ENCODE assay signal across 25 cellular contexts in genomic region chr22:21067075-21067900, GRCh38. TPM values are rescaled to one million over a fixed set of nuclear protein-coding genes. Genes with fewer than 3 reads are reported as not detected.
DNase-seq lines count a peak whose midpoint lies in the region; ATAC-seq, FAIRE-seq and TF ChIP-seq lines count a peak whose summit lies in the region.
"Had no signal": no experiment of that assay in that cellular context is flagged by ENCODE, and none has a peak within 500 bp of the region (broad histone marks: within the 10 kb centered on the region; RNA-seq: fewer than 3 reads in every experiment).

No MANE protein-coding gene starts in this region.

- peaks cover 5% of the 10 kb centered on the region for H3K9me3 ChIP-seq in K562 (replicated peaks; ENCODE audit: control insufficient read depth, insufficient read depth, low read depth, low read length)
- H3K9me3 ChIP-seq in neural progenitor cell (ENCODE audit: low read depth) = no peaks in the 10 kb centered on the region
- H3K9me3 ChIP-seq: A549, BE2C had no signal

- H3K79me2 ChIP-seq in K562 (ENCODE audit: control insufficient read depth, insufficient read depth, low read length) (no peaks in the 10 kb centered on the region), neural progenitor cell (ENCODE audit: low read depth) (no peaks in the 10 kb centered on the region)

- H3K27me3 ChIP-seq in K562 (ENCODE audit: control insufficient read depth in 2 of 2, insufficient read depth in 2 of 2, low read length in 2 of 2) (peaks cover 60 to 77% of the 10 kb centered on the region in 2 experiments), neural progenitor cell (no peaks in the 10 kb centered on the region)
- H3K27me3 ChIP-seq: BE2C; BLaER1 treated with 17β-estradiol and CSF1 and Interleukin-3, amounts not matched to agents 10 nM and 100 nM had no signal

- TF ChIP-seq CTCF in K562 (IDR thresholded peaks at IDR 0.05 in 2 of 3, conservative IDR thresholded peaks at IDR 0.05 in 1 of 3; ENCODE audit: insufficient read depth in 2 of 3, low read depth in 1 of 3, low read length in 3 of 3) (no peak), chondrocyte (IDR thresholded peaks at IDR 0.05) (no peak), neural progenitor cell (IDR thresholded peaks at IDR 0.05) (no peak)

- TF ChIP-seq EP300 in K562 (IDR thresholded peaks at IDR 0.05; ENCODE audit: low read length) = no peak

- H3K27ac ChIP-seq in K562 (ENCODE audit: extremely low read depth, low read depth, low read length) (no peak overlapping the region; the same call in 2 of the 3 replicates), neural progenitor cell (no peak overlapping the region)
- H3K27ac ChIP-seq: A549; BLaER1 treated with 17β-estradiol and CSF1 and Interleukin-3, amounts not matched to agents 10 nM and 100 nM; GM23248 had no signal

- CTCF ChIA-PET in K562 (lab: Yijun Ruan, JAX; ENCODE audit: low intra/inter-chr PET ratio) = no interaction called here
- CTCF ChIA-PET in activated CD4-positive, alpha-beta memory T cell treated with anti-CD3 and anti-CD28 coated beads for 36 hours (lab: Charles Lee) = no interaction called here

- H3K9me1 ChIP-seq in K562 (ENCODE audit: control insufficient read depth, insufficient read depth, low read length) = no peaks in the 10 kb centered on the region

- H3K9me3 Mint-ChIP-seq in chondrocyte (ENCODE audit: low read depth) = peaks cover 4% of the 10 kb centered on the region
- peaks cover 7% of the 10 kb centered on the region for H3K9me3 Mint-ChIP-seq in neural progenitor cell
- H3K9me3 Mint-ChIP-seq in activated CD4-positive, alpha-beta memory T cell treated with anti-CD3 and anti-CD28 coated beads for 36 hours = no peaks in the 10 kb centered on the region
- H3K9me3 Mint-ChIP-seq: CD4-positive, alpha-beta T cell had no signal

- no peak for DNase-seq in K562 (ENCODE audit: extremely low read depth in 1 of 4, low spot score in 3 of 4)
- DNase-seq in chondrocyte (ENCODE audit: low spot score) = peak; percentile 47
- no peak for DNase-seq in neural progenitor cell (ENCODE audit: low spot score)
- peak; percentile 52 for DNase-seq in posterior vena cava (ENCODE audit: low spot score)
- no peak for DNase-seq in COR-L47 (lab: John Stamatoyannopoulos, UW)
- DNase-seq in activated CD4-positive, alpha-beta memory T cell treated with anti-CD3 and anti-CD28 coated beads for 36 hours = no peak
- no peak for DNase-seq in activated naive CD4-positive, alpha-beta T cell (lab: John Stamatoyannopoulos, UW)
- DNase-seq: 8988T; ACHN; AML-193; BE2C; CD4-positive, alpha-beta T cell; CD8-positive, alpha-beta memory T cell; DMS153; DND-41; GM23248; H7; HCEC 1CT had no signal

- H3K36me3 ChIP-seq in K562 (ENCODE audit: control insufficient read depth, insufficient read depth, low read length) (no peaks in the 10 kb centered on the region), neural progenitor cell (no peaks in the 10 kb centered on the region)
- H3K36me3 ChIP-seq: BE2C; BLaER1 treated with 17β-estradiol and CSF1 and Interleukin-3, amounts not matched to agents 10 nM and 100 nM had no signal

- H3K4me2 ChIP-seq in K562 (ENCODE audit: insufficient read depth, low read length) (no peak overlapping the region), neural progenitor cell (no peak overlapping the region)
- H3K4me2 ChIP-seq: A549; BLaER1 treated with 17β-estradiol and CSF1 and Interleukin-3, amounts not matched to agents 10 nM and 100 nM had no signal

- WGBS in K562 (ENCODE audit: insufficient coverage, low coverage, missing lambda C conversion rate) = 5% methylated on average over 28 of the region's 28 CpGs

- POLR2A ChIA-PET in K562 (lab: Yijun Ruan, JAX) = interaction anchor here (1.4 to 5.0 kb wide), 4 partner anchors 8 to 13 kb away, joined by 3 to 51 read pairs (median 12); no protein-coding TSS in a partner anchor
- POLR2A ChIA-PET in activated CD4-positive, alpha-beta memory T cell treated with anti-CD3 and anti-CD28 coated beads for 36 hours (lab: Charles Lee) = no interaction called here

- H4K20me1 ChIP-seq in K562 (replicated peaks; ENCODE audit: control insufficient read depth, insufficient read depth, low read length) = peaks cover 8% of the 10 kb centered on the region
- H4K20me1 ChIP-seq in neural progenitor cell (ENCODE audit: low read depth) = no peaks in the 10 kb centered on the region
- H4K20me1 ChIP-seq: BLaER1 treated with 17β-estradiol and CSF1 and Interleukin-3, amounts not matched to agents 10 nM and 100 nM had no signal

- H3K4me1 Mint-ChIP-seq in chondrocyte (ENCODE audit: low read depth) (no peaks in the 10 kb centered on the region), neural progenitor cell (no peaks in the 10 kb centered on the region)
- peaks cover 4% of the 10 kb centered on the region for H3K4me1 Mint-ChIP-seq in activated CD4-positive, alpha-beta memory T cell treated with anti-CD3 and anti-CD28 coated beads for 36 hours (ENCODE audit: low read depth)
- H3K4me1 Mint-ChIP-seq: CD14-positive monocyte had no signal

- no peaks in the 10 kb centered on the region for H3K36me3 Mint-ChIP-seq in chondrocyte (ENCODE audit: low read depth)
- H3K36me3 Mint-ChIP-seq in neural progenitor cell = no peaks in the 10 kb centered on the region
- H3K36me3 Mint-ChIP-seq in activated CD4-positive, alpha-beta memory T cell treated with anti-CD3 and anti-CD28 coated beads for 36 hours = no peaks in the 10 kb centered on the region
- H3K36me3 Mint-ChIP-seq: CD14-positive monocyte; CD8-positive, alpha-beta memory T cell had no signal

- peak; percentile 57 for FAIRE-seq in K562 (lab: Jason Lieb, UNC)
- FAIRE-seq: A549, G401.6, GM12892, H1 had no signal

- ATAC-seq in K562 (peak; percentile 13; the same call in 2 of the 3 replicates), GM21737 (IDR thresholded peaks at IDR 0.05; ENCODE audit: unreplicated experiment) (no peak)
- ATAC-seq: A549 had no signal

- peak overlapping the region; percentile 10; the same call in 1 of the 2 replicates for H2AFZ ChIP-seq in K562 (ENCODE audit: low read depth, low read length)
- no peak overlapping the region for H2AFZ ChIP-seq in neural progenitor cell (replicated peaks)
- H2AFZ ChIP-seq: GM23248 had no signal

- H3K9ac ChIP-seq in K562 (ENCODE audit: insufficient read depth in 1 of 2, low read depth in 2 of 2, low read length in 2 of 2) = peak overlapping the region in 1 of 2 experiments; percentile 10; a peak in 1 of 4 replicates
- no peak overlapping the region for H3K9ac ChIP-seq in neural progenitor cell
- H3K9ac ChIP-seq: BLaER1 treated with 17β-estradiol and CSF1 and Interleukin-3, amounts not matched to agents 10 nM and 100 nM; GM23248 had no signal

- H3F3A ChIP-seq in neural progenitor cell (ENCODE audit: low read depth) = no peaks in the 10 kb centered on the region

- in situ Hi-C loops in K562 (cut with MboI) = no loop called here

- no TSS peak for BruUV-seq in K562 (replicated peaks; lab: Mats Ljungman, UMichigan)

- intact Hi-C loops in K562 (cut with micrococcal nuclease) (loop anchor here (5.0 kb wide), 2 partner anchors 45 to 105 kb away; no protein-coding TSS in a partner anchor), posterior vena cava (cut with DNase I) (loop anchor here in 1 of 2 donors (2.0 kb wide), 1 partner anchor 50 kb away; no protein-coding TSS in a partner anchor)
- intact Hi-C loops in activated CD4-positive, alpha-beta memory T cell treated with anti-CD3 and anti-CD28 coated beads for 36 hours (cut with micrococcal nuclease) = no loop called here

- peaks cover 9% of the 10 kb centered on the region for H3K27me3 Mint-ChIP-seq in chondrocyte (ENCODE audit: low read depth)
- peaks cover 4% of the 10 kb centered on the region for H3K27me3 Mint-ChIP-seq in neural progenitor cell (ENCODE audit: insufficient read depth, low read depth)
- H3K27me3 Mint-ChIP-seq in activated CD4-positive, alpha-beta memory T cell treated with anti-CD3 and anti-CD28 coated beads for 36 hours = no peaks in the 10 kb centered on the region

- TF ChIP-seq POLR2A in K562 (conservative IDR thresholded peaks at IDR 0.05) = no peak

- H3K27ac Mint-ChIP-seq in chondrocyte (ENCODE audit: unreplicated experiment) (no peak overlapping the region), neural progenitor cell (peak overlapping the region; percentile 25)
- H3K27ac Mint-ChIP-seq in activated CD4-positive, alpha-beta memory T cell treated with anti-CD3 and anti-CD28 coated beads for 36 hours = no peak overlapping the region
- H3K27ac Mint-ChIP-seq: CD4-positive, alpha-beta T cell; CD8-positive, alpha-beta memory T cell had no signal

- H3K4me1 ChIP-seq in K562 (replicated peaks in 1 of 2; ENCODE audit: control insufficient read depth in 2 of 2, insufficient read depth in 2 of 2, low read length in 2 of 2) (peaks cover 0 to 3% of the 10 kb centered on the region in 2 experiments; a peak in 1 of 5 replicates), neural progenitor cell (no peaks in the 10 kb centered on the region)
- H3K4me1 ChIP-seq: A549; BE2C; BLaER1 treated with 17β-estradiol and CSF1 and Interleukin-3, amounts not matched to agents 10 nM and 100 nM had no signal

- no peak for TF ChIP-seq RAD21 in K562 (CRISPR knock-in tag; conservative IDR thresholded peaks at IDR 0.05 in 1 of 2, IDR thresholded peaks at IDR 0.05 in 1 of 2)

- H3K4me3 ChIP-seq in K562 (no peak overlapping the region), neural progenitor cell (no peak overlapping the region)
- H3K4me3 ChIP-seq: A549; BLaER1 treated with 17β-estradiol and CSF1 and Interleukin-3, amounts not matched to agents 10 nM and 100 nM; GM23248 had no signal

- H3K4me3 Mint-ChIP-seq in chondrocyte (ENCODE audit: unreplicated experiment) (no peak overlapping the region), neural progenitor cell (no peak overlapping the region)
- H3K4me3 Mint-ChIP-seq in activated CD4-positive, alpha-beta memory T cell treated with anti-CD3 and anti-CD28 coated beads for 36 hours = no peak overlapping the region
- H3K4me3 Mint-ChIP-seq: CD14-positive monocyte; CD4-positive, alpha-beta T cell; CD8-positive, alpha-beta memory T cell had no signal

RNA-seq across cellular contexts. Expression of gene LRRC74B, which starts 21.5 kb away (rescaled TPM):
- total RNA-seq in K562 (2011; cell fraction: chromatin; rRNA removed; ENCODE audit: low replicate concordance) = 0.16 and 0.28 TPM in 2 replicates
- total RNA-seq in K562 (2011; cell fraction: nucleolus; rRNA removed) = 0.26 TPM in 1 of 2 replicates, not detected in the other
- total RNA-seq in K562 (2011; cell fraction: nucleoplasm; rRNA removed) = not detected in 2 replicates
- total RNA-seq in K562 (2014; rRNA removed) (not detected in 2 replicates), K562 (2014; rRNA removed; fragmentation: Illumina TruSeq; extraction: Trizol) (not detected in 2 replicates), K562 (2015; rRNA removed; fragmentation: Illumina TruSeq; extraction: Trizol) (not detected in 2 replicates), K562 (2021) (not detected in 2 replicates), chondrocyte (not detected in 3 replicates), neural progenitor cell (ENCODE audit: low replicate concordance) (not detected in 2 replicates), posterior vena cava (not detected)
- polyA plus RNA-seq in K562 (2011; rRNA removed) (not detected in 2 replicates), K562 (2014; fragmentation: Illumina TruSeq; extraction: Trizol) (not detected in 2 replicates), K562 (2014; fragmentation: Nextera tagmentation; extraction: Ambion mirVana) (not detected), K562 (2014; rRNA removed) (0.04 TPM in 1 of 2 replicates, not detected in the other)
- 0.01 TPM in 2 replicates for polyA plus RNA-seq in K562 (2011; cell fraction: cytosol; rRNA removed)
- 0.03 and 0.11 TPM in 2 replicates for polyA plus RNA-seq in K562 (2011; cell fraction: nucleus; rRNA removed)
- 0.21 TPM in 1 of 2 replicates, not detected in the other for polyA plus RNA-seq in K562 (2012)
- polyA minus RNA-seq in K562 (2011; rRNA and poly(A)+ RNA removed) = not detected in 2 replicates
- polyA minus RNA-seq in K562 (2011; cell fraction: cytosol; rRNA and poly(A)+ RNA removed) = not detected in 2 replicates
- polyA minus RNA-seq in K562 (2011; cell fraction: nucleus; rRNA and poly(A)+ RNA removed) = not detected in 2 replicates
- total RNA-seq in activated CD4-positive, alpha-beta memory T cell treated with anti-CD3 and anti-CD28 coated beads for 36 hours = not detected
- total RNA-seq: CD4-positive, alpha-beta T cell; CD8-positive, alpha-beta memory T cell; GM23248; H1; H7 had no signal
- polyA plus RNA-seq: CD14-positive monocyte; CD8-positive, alpha-beta memory T cell; GM23248; H1 had no signal

RNA-seq across cellular contexts. Expression of gene SLC7A4, which starts 34.9 kb away (rescaled TPM):
- not detected in 2 replicates for total RNA-seq in K562 (2011; cell fraction: chromatin; rRNA removed; ENCODE audit: low replicate concordance)
- total RNA-seq in K562 (2011; cell fraction: nucleolus; rRNA removed) = not detected in 2 replicates
- not detected in 2 replicates for total RNA-seq in K562 (2011; cell fraction: nucleoplasm; rRNA removed)
- total RNA-seq in K562 (2014; rRNA removed) = not detected in 2 replicates
- total RNA-seq in K562 (2014; rRNA removed; fragmentation: Illumina TruSeq; extraction: Trizol) = not detected in 2 replicates
- total RNA-seq in K562 (2015; rRNA removed; fragmentation: Illumina TruSeq; extraction: Trizol) = not detected in 2 replicates
- total RNA-seq in K562 (2021) = not detected in 2 replicates
- polyA plus RNA-seq in K562 (2011; rRNA removed) = not detected in 2 replicates
- polyA plus RNA-seq in K562 (2011; cell fraction: cytosol; rRNA removed) = 0.07 TPM in 1 of 2 replicates, not detected in the other
- polyA plus RNA-seq in K562 (2011; cell fraction: nucleus; rRNA removed) = not detected in 2 replicates
- polyA plus RNA-seq in K562 (2012) = 0.03 and 0.14 TPM in 2 replicates
- polyA plus RNA-seq in K562 (2014; fragmentation: Illumina TruSeq; extraction: Trizol) = not detected in 2 replicates
- polyA plus RNA-seq in K562 (2014; fragmentation: Nextera tagmentation; extraction: Ambion mirVana) = not detected
- not detected in 2 replicates for polyA plus RNA-seq in K562 (2014; rRNA removed)
- not detected in 2 replicates for polyA minus RNA-seq in K562 (2011; rRNA and poly(A)+ RNA removed)
- polyA minus RNA-seq in K562 (2011; cell fraction: cytosol; rRNA and poly(A)+ RNA removed) = not detected in 2 replicates
- polyA minus RNA-seq in K562 (2011; cell fraction: nucleus; rRNA and poly(A)+ RNA removed) = not detected in 2 replicates
- 0.22 to 0.28 TPM in 2 of 3 replicates, not detected in the other for total RNA-seq in chondrocyte
- 0.34 TPM in 1 of 2 replicates, not detected in the other for total RNA-seq in neural progenitor cell (ENCODE audit: low replicate concordance)
- total RNA-seq in posterior vena cava = 1 to 10 TPM; 1.5 to 8.9 TPM
- total RNA-seq in activated CD4-positive, alpha-beta memory T cell treated with anti-CD3 and anti-CD28 coated beads for 36 hours = not detected
- total RNA-seq: CD4-positive, alpha-beta T cell; GM23248; H1; H7 had no signal
- polyA plus RNA-seq: A549, CD14-positive monocyte, GM23248 had no signal

RNA-seq across cellular contexts. Expression of gene P2RX6, which starts 52.3 kb away (rescaled TPM):
- 8.3 and 26.4 TPM in 2 replicates for total RNA-seq in K562 (2011; cell fraction: chromatin; rRNA removed; ENCODE audit: low replicate concordance)
- 15.5 and 19.3 TPM in 2 replicates for total RNA-seq in K562 (2011; cell fraction: nucleolus; rRNA removed)
- 13.6 and 14.4 TPM in 2 replicates for total RNA-seq in K562 (2011; cell fraction: nucleoplasm; rRNA removed)
- 1.5 and 1.9 TPM in 2 replicates for total RNA-seq in K562 (2014; rRNA removed)
- total RNA-seq in K562 (2014; rRNA removed; fragmentation: Illumina TruSeq; extraction: Trizol) = 0.77 and 1.0 TPM in 2 replicates
- 1.6 and 1.7 TPM in 2 replicates for total RNA-seq in K562 (2015; rRNA removed; fragmentation: Illumina TruSeq; extraction: Trizol)
- total RNA-seq in K562 (2021) = 2.3 and 2.7 TPM in 2 replicates
- polyA plus RNA-seq in K562 (2011; rRNA removed) = 1.2 and 1.5 TPM in 2 replicates
- polyA plus RNA-seq in K562 (2011; cell fraction: cytosol; rRNA removed) = 1.4 and 2.2 TPM in 2 replicates
- 16.2 and 34.8 TPM in 2 replicates for polyA plus RNA-seq in K562 (2011; cell fraction: nucleus; rRNA removed)
- 4.7 and 7.9 TPM in 2 replicates for polyA plus RNA-seq in K562 (2012)
- polyA plus RNA-seq in K562 (2014; fragmentation: Illumina TruSeq; extraction: Trizol) = 1.3 and 1.5 TPM in 2 replicates
- polyA plus RNA-seq in K562 (2014; fragmentation: Nextera tagmentation; extraction: Ambion mirVana) = under 1 TPM in 1 of 2 experiments, not detected in 1; 0.01 TPM
- 3.7 and 3.9 TPM in 2 replicates for polyA plus RNA-seq in K562 (2014; rRNA removed)
- polyA minus RNA-seq in K562 (2011; rRNA and poly(A)+ RNA removed) = 1.6 and 2.5 TPM in 2 replicates
- 1.0 TPM in 1 of 2 replicates, not detected in the other for polyA minus RNA-seq in K562 (2011; cell fraction: cytosol; rRNA and poly(A)+ RNA removed)
- 5.6 and 7.5 TPM in 2 replicates for polyA minus RNA-seq in K562 (2011; cell fraction: nucleus; rRNA and poly(A)+ RNA removed)
- 2.1 to 4.9 TPM (median 2.2 TPM) in 3 replicates for total RNA-seq in chondrocyte
- 0.36 and 0.53 TPM in 2 replicates for total RNA-seq in neural progenitor cell (ENCODE audit: low replicate concordance)
- 1 to 10 TPM in 1 of 2 donors, under 1 TPM in 1; 0.19 to 1.0 TPM for total RNA-seq in posterior vena cava
- total RNA-seq in activated CD4-positive, alpha-beta memory T cell treated with anti-CD3 and anti-CD28 coated beads for 36 hours = not detected
- total RNA-seq: H1 had no signal
- polyA plus RNA-seq: CD14-positive monocyte had no signal

Comparison
In these comparisons a context has a peak if more than half of its experiments do, and no peak if none do; other contexts are left out.
1. DNase-seq: peak in chondrocyte (single experiment) and posterior vena cava (single experiment); none in K562 (0 of 4), neural progenitor cell (single experiment), COR-L47 (single experiment), activated CD4-positive, alpha-beta memory T cell treated with anti-CD3 and anti-CD28 coated beads for 36 hours (single experiment) and activated naive CD4-positive, alpha-beta T cell (0 of 4).